Comparison of ENCODE assay signal across 12 cellular contexts in the genomic region with DNA sequence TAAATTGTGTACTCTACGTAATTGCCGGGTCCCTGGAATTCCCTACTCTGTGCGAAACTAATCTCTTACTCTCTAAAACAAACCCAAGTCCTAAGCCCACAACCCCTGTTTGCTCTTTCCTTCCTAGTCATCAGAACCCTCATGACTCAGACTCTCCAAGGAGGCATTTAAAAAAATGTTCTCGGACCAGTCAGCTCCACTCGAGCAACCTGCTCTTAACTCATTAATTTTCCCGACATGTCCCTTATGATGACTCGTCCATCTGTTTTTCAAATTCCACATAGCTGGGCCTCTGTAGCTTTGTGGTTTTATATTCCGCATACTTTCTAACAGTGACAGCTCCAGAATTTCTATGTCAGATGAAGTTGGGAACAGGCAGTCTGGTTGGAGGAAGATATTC. TPM values are rescaled to one million over a fixed set of nuclear protein-coding genes. Genes with fewer than 3 reads are reported as not detected.
DNase-seq lines count a peak whose midpoint lies in the region; ATAC-seq and TF ChIP-seq lines count a peak whose summit lies in the region.
"Had no signal": no experiment of that assay in that cellular context is flagged by ENCODE, and none has a peak within 500 bp of the region (broad histone marks: within the 10 kb centered on the region; RNA-seq: fewer than 3 reads in every experiment).

No MANE protein-coding gene starts in this region.

- peaks cover 5% of the 10 kb centered on the region for H3K4me1 ChIP-seq in IMR-90 (ENCODE audit: control insufficient read depth, insufficient read depth, low read length)

- H4K20me1 ChIP-seq in IMR-90 (ENCODE audit: insufficient read depth, low read length) = no peaks in the 10 kb centered on the region

- dilution Hi-C loops in IMR-90 (cut with HindIII; ENCODE audit: low sequenced_read_pairs, unreplicated experiment) = no loop called here

- no peak overlapping the region for H3K4ac ChIP-seq in IMR-90 (ENCODE audit: low read depth, low read length)

- no peak overlapping the region for H2AFZ ChIP-seq in IMR-90 (replicated peaks; ENCODE audit: low read length, poor library complexity)

- peaks cover 3% of the 10 kb centered on the region; the same call in 1 of the 2 replicates for H3K9me1 ChIP-seq in IMR-90 (ENCODE audit: insufficient read depth, low read length)

- H2AK5ac ChIP-seq in IMR-90 (ENCODE audit: low read depth, low read length) = no peak overlapping the region

- peak; percentile 92 for ATAC-seq in IMR-90 (ENCODE audit: low read depth)
- ATAC-seq in GM19467 (IDR thresholded peaks at IDR 0.05; ENCODE audit: unreplicated experiment) = no peak

- TF ChIP-seq POLR2A in IMR-90 (IDR thresholded peaks at IDR 0.05; ENCODE audit: low read depth, low read length) = no peak

- no peak overlapping the region for H3K4me3 ChIP-seq in IMR-90 (ENCODE audit: insufficient read depth, low read depth, low read length)

- no peak overlapping the region for H4K5ac ChIP-seq in IMR-90 (ENCODE audit: low read depth, low read length)

- WGBS in IMR-90 (ENCODE audit: extremely low coverage in 2 of 2, insufficient read length in 1 of 2), 2 experiments = 20% methylated on average over 1 of the region's 8 CpGs; no CpG with 5 or more reads in 1 of the 2 experiments

- H2AK9ac ChIP-seq in IMR-90 (replicated peaks; ENCODE audit: low read depth, low read length, poor library complexity) = no peak overlapping the region

- POLR2A ChIA-PET in IMR-90 (lab: Charles Lee; ENCODE audit: unreplicated experiment) = no interaction called here

- H3K14ac ChIP-seq in IMR-90 (replicated peaks; ENCODE audit: low read depth, low read length) = no peak overlapping the region

- no peak overlapping the region for H4K91ac ChIP-seq in IMR-90 (ENCODE audit: insufficient read depth, low read depth, low read length)

- H3K27me3 Mint-ChIP-seq in chondrocyte (ENCODE audit: low read depth) = no peaks in the 10 kb centered on the region

- intact Hi-C loops in IMR-90 (cut with micrococcal nuclease) = no loop called here

- BruUV-seq in IMR-90 (replicated peaks; lab: Mats Ljungman, UMichigan) = no TSS peak

- peak; percentile 63 for DNase-seq in AG20443 (ENCODE audit: low spot score)
- DNase-seq in IMR-90 = peak; percentile 93
- no peak for DNase-seq in chondrocyte (ENCODE audit: low spot score)
- DNase-seq in mesenteric fat pad (ENCODE audit: low spot score) = peak; percentile 4
- DNase-seq in NCI-H187 treated with DMSO at 0.1 percent for 48 hours (lab: John Stamatoyannopoulos, UW) = no peak
- DNase-seq in activated naive CD4-positive, alpha-beta T cell treated with anti-CD3 and anti-CD28 coated beads, Interleukin-2, amount 50 U/mL, for 16 hours = no peak
- DNase-seq in NCI-H2196 treated with DMSO at 0.1 percent for 48 hours (lab: John Stamatoyannopoulos, UW; ENCODE audit: unreplicated experiment) = no peak
- DNase-seq: NCI-H345 had no signal

- no peak for TF ChIP-seq RAD21 in IMR-90 (IDR thresholded peaks at IDR 0.05; ENCODE audit: low read length)

- H3K27ac Mint-ChIP-seq in chondrocyte (ENCODE audit: unreplicated experiment) = peak overlapping the region; percentile 55
- H3K27ac Mint-ChIP-seq: progenitor cell of endocrine pancreas had no signal

- no peak overlapping the region for H3K9ac ChIP-seq in IMR-90 (ENCODE audit: low read depth, low read length)

- no peak overlapping the region for H2BK15ac ChIP-seq in IMR-90 (ENCODE audit: low read depth, low read length)

- H3K18ac ChIP-seq in IMR-90 (ENCODE audit: low read depth, low read length) = no peak overlapping the region

- no peaks in the 10 kb centered on the region for H3K79me1 ChIP-seq in IMR-90 (ENCODE audit: low read depth in 1 of 2, low read length in 2 of 2)

- TF ChIP-seq CTCF in IMR-90 (conservative IDR thresholded peaks at IDR 0.05; ENCODE audit: low read depth, low read length) (no peak), chondrocyte (IDR thresholded peaks at IDR 0.05) (no peak)

- no peak overlapping the region for H3K27ac ChIP-seq in IMR-90 (ENCODE audit: insufficient read depth, low read length)

- no peak overlapping the region for H3K56ac ChIP-seq in IMR-90 (ENCODE audit: extremely low read depth, insufficient read depth, low read length)

- peaks cover 13% of the 10 kb centered on the region for H3K4me1 Mint-ChIP-seq in chondrocyte (ENCODE audit: low read depth)
- H3K4me1 Mint-ChIP-seq: central memory CD8-positive, alpha-beta T cell had no signal

- CTCF ChIA-PET in IMR-90 (lab: Yijun Ruan, JAX) = interaction anchor here (0.6 to 1.3 kb wide), 2 partner anchors 44 to 63 kb away, joined by 3 to 4 read pairs; no protein-coding TSS in a partner anchor

- H3K9me3 ChIP-seq in IMR-90 (ENCODE audit: control insufficient read depth, insufficient read depth, low read length) = no peaks in the 10 kb centered on the region

- H3K27me3 ChIP-seq in IMR-90 (ENCODE audit: control insufficient read depth, insufficient read depth, low read length) = no peaks in the 10 kb centered on the region; the same call in 1 of the 2 replicates

- no peak overlapping the region for H4K8ac ChIP-seq in IMR-90 (ENCODE audit: low read depth in 2 of 2, low read length in 2 of 2)

- H2BK20ac ChIP-seq in IMR-90 (ENCODE audit: low read depth, low read length) = no peak overlapping the region

- peak overlapping the region; percentile 63; the same call in 1 of the 2 replicates for H3K4me2 ChIP-seq in IMR-90 (ENCODE audit: low read depth, low read length)

- H3K23ac ChIP-seq in IMR-90 (ENCODE audit: low read depth, low read length) = no peak overlapping the region

- H2BK5ac ChIP-seq in IMR-90 (ENCODE audit: low read depth, low read length, poor library complexity, severe bottlenecking) = no peak overlapping the region

- no peak overlapping the region for H3K4me3 Mint-ChIP-seq in chondrocyte (ENCODE audit: unreplicated experiment)
- H3K4me3 Mint-ChIP-seq: central memory CD8-positive, alpha-beta T cell had no signal

- no peak overlapping the region for H2BK120ac ChIP-seq in IMR-90 (ENCODE audit: low read depth, low read length)

- in situ Hi-C loops in IMR-90 (cut with MboI; ENCODE audit: low sequenced_read_pairs) = no loop called here

- no peaks in the 10 kb centered on the region for H3K36me3 Mint-ChIP-seq in chondrocyte (ENCODE audit: low read depth)

- H3K36me3 ChIP-seq in IMR-90 (ENCODE audit: control insufficient read depth, insufficient read depth, low read length) = no peaks in the 10 kb centered on the region

- no peaks in the 10 kb centered on the region for H3K9me3 Mint-ChIP-seq in chondrocyte (ENCODE audit: low read depth)
- H3K9me3 Mint-ChIP-seq: central memory CD8-positive, alpha-beta T cell had no signal

TF ChIP-seq in IMR-90, 13 proteins besides CTCF, POLR2A, EP300 and RAD21:
- TF ChIP-seq CEBPB (IDR thresholded peaks at IDR 0.05; ENCODE audit: low read depth, low read length) = no peak
- TF ChIP-seq, protein P1, sequence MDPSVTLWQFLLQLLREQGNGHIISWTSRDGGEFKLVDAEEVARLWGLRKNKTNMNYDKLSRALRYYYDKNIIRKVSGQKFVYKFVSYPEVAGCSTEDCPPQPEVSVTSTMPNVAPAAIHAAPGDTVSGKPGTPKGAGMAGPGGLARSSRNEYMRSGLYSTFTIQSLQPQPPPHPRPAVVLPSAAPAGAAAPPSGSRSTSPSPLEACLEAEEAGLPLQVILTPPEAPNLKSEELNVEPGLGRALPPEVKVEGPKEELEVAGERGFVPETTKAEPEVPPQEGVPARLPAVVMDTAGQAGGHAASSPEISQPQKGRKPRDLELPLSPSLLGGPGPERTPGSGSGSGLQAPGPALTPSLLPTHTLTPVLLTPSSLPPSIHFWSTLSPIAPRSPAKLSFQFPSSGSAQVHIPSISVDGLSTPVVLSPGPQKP (IDR thresholded peaks at IDR 0.05; ENCODE audit: borderline replicate concordance, low read depth, low read length) = no peak
- peak; percentile 70 for TF ChIP-seq RCOR1 (IDR thresholded peaks at IDR 0.05; ENCODE audit: insufficient replicate concordance, low read length)
- TF ChIP-seq CHD1 (IDR thresholded peaks at IDR 0.05; ENCODE audit: low read depth, low read length) = no peak
- no peak for TF ChIP-seq SMC3 (IDR thresholded peaks at IDR 0.05; ENCODE audit: low read depth, low read length)
- TF ChIP-seq USF2 (IDR thresholded peaks at IDR 0.05; ENCODE audit: low read depth, low read length) = no peak
- TF ChIP-seq BHLHE40 (IDR thresholded peaks at IDR 0.05; ENCODE audit: low read depth, low read length) = 0 out of 2 replicates have a peak, but pooled peaks have one; percentile 25
- TF ChIP-seq MXI1 (IDR thresholded peaks at IDR 0.05; ENCODE audit: borderline replicate concordance, low read depth, low read length) = no peak
- TF ChIP-seq FOS (IDR thresholded peaks at IDR 0.05; ENCODE audit: low read depth, low read length) = peak; percentile 80
- no peak for TF ChIP-seq MAZ (IDR thresholded peaks at IDR 0.05; ENCODE audit: borderline replicate concordance, low read depth, low read length)
- no peak for TF ChIP-seq NFE2L2 (IDR thresholded peaks at IDR 0.05; ENCODE audit: low read depth, low read length)
- TF ChIP-seq RFX5 (IDR thresholded peaks at IDR 0.05; ENCODE audit: low read depth, low read length) = no peak
- TF ChIP-seq MAFK (IDR thresholded peaks at IDR 0.05; ENCODE audit: low read depth, low read length) = no peak

RNA-seq across cellular contexts. Expression of gene MUC22, which starts 2.6 kb away (rescaled TPM):
- total RNA-seq in IMR-90 (2012; rRNA removed) (not detected in 2 replicates), chondrocyte (not detected in 3 replicates), mesenteric fat pad (not detected)
- polyA plus RNA-seq in IMR-90 (2012; rRNA removed) = 0.02 TPM in 1 of 2 replicates, not detected in the other
- polyA plus RNA-seq in IMR-90 (2012; cell fraction: cytosol; rRNA removed) = under 0.01 and 0.04 TPM in 2 replicates
- polyA plus RNA-seq in IMR-90 (2012; cell fraction: nucleus; rRNA removed; ENCODE audit: low replicate concordance) = not detected in 2 replicates
- total RNA-seq: progenitor cell of endocrine pancreas; T-helper 1 cell treated with Interleukin-12 subunit alpha and Interleukin-12 subunit beta and Interleukin-4 antibody, amounts not matched to agents 30 ng/mL and 1 ng/mL, for 36 hours had no signal

RNA-seq across cellular contexts. Expression of gene MUC21, which starts 24.2 kb away (rescaled TPM):
- not detected in 2 replicates for total RNA-seq in IMR-90 (2012; rRNA removed)
- polyA plus RNA-seq in IMR-90 (2012; rRNA removed) = not detected in 2 replicates
- not detected in 2 replicates for polyA plus RNA-seq in IMR-90 (2012; cell fraction: cytosol; rRNA removed)
- polyA plus RNA-seq in IMR-90 (2012; cell fraction: nucleus; rRNA removed; ENCODE audit: low replicate concordance) = not detected in 2 replicates
- not detected in 3 replicates for total RNA-seq in chondrocyte
- not detected for total RNA-seq in mesenteric fat pad
- total RNA-seq: progenitor cell of endocrine pancreas; T-helper 1 cell treated with Interleukin-12 subunit alpha and Interleukin-12 subunit beta and Interleukin-4 antibody, amounts not matched to agents 30 ng/mL and 1 ng/mL, for 36 hours had no signal

Comparison
In these comparisons a context has a peak if more than half of its experiments do, and no peak if none do; other contexts are left out.
1. DNase-seq: peak in AG20443 (single experiment), IMR-90 (single experiment) and mesenteric fat pad (single experiment); none in chondrocyte (single experiment), NCI-H187 treated with DMSO at 0.1 percent for 48 hours (single experiment), activated naive CD4-positive, alpha-beta T cell treated with anti-CD3 and anti-CD28 coated beads, Interleukin-2, amount 50 U/mL, for 16 hours (single experiment) and NCI-H2196 treated with DMSO at 0.1 percent for 48 hours (single experiment).